Comparison of ENCODE assay signal across 2 cellular contexts in the genomic region with DNA sequence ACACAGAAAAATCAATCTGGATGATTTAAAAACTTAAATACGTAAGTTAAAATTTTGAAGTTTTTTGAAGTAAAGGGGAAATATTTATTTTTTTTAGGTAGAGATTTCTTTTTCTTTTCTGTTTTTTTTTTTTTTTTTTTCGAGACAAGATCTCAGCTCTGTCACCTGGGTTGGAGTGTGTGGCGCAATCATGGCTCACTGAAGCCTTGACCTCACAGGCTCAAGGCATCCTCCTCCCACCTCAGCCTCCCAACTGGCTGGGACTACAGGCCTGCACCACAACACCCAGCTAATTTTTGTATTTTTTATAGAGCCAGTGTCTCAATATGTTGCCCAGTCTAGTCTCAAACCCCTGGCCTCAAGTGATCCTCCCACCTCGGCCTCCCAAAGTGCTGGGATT.
TF ChIP-seq lines count a peak whose summit lies in the region.

No MANE protein-coding gene starts in this region.

TF ChIP-seq in HepG2, 621 proteins besides CTCF, POLR2A, EP300 and RAD21:
- TF ChIP-seq CEBPB (IDR thresholded peaks at IDR 0.05; ENCODE audit: borderline replicate concordance, low read depth, low read length) (peak; percentile 8; the same call in 1 of the 2 replicates), ZNF556 (CRISPR knock-in tag; IDR thresholded peaks at IDR 0.05; ENCODE audit: borderline replicate concordance) (no peak), SCMH1 (CRISPR knock-in tag; IDR thresholded peaks at IDR 0.05; ENCODE audit: borderline replicate concordance) (no peak), ZNF564 (CRISPR knock-in tag; IDR thresholded peaks at IDR 0.05) (no peak)
TF ChIP-seq in HepG2: peak in this region for 1.

TF ChIP-seq in K562, 482 proteins besides CTCF, POLR2A, EP300 and RAD21:
- TF ChIP-seq SOX6 (IDR thresholded peaks at IDR 0.05) = no peak
- TF ChIP-seq CEBPB (tag; IDR thresholded peaks at IDR 0.05) = peak; percentile 67
- TF ChIP-seq SP2 (IDR thresholded peaks at IDR 0.05; ENCODE audit: extremely low read depth, low read depth, low read length, poor library complexity, severe bottlenecking) = no peak
